In the genomic region with DNA sequence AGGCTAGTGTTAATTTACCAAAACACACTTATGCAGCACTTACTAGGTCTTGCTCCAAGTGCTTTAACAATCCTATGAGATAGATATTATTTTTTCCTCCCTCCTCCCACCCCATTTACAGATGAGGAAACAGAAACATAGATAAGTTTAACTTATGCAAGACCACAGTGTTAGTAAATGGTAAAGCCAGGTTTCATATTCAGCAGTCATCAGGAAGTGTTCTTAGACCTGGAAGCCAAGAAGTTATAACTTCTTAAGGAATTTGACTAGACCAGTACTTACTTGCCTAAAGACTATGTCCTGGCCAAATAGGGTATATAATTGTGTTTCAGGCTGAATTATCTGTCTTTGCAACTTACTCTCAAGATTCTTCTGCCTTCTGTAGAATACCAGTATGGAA, we compare ENCODE assay signal across 9 cellular contexts. TPM values are rescaled to one million over a fixed set of nuclear protein-coding genes. Genes with fewer than 3 reads are reported as not detected.
DNase-seq lines count a peak whose midpoint lies in the region; ATAC-seq, FAIRE-seq and TF ChIP-seq lines count a peak whose summit lies in the region.
"Had no signal": no experiment of that assay in that cellular context is flagged by ENCODE, and none has a peak within 500 bp of the region (broad histone marks: within the 10 kb centered on the region; RNA-seq: fewer than 3 reads in every experiment).

No MANE protein-coding gene starts in this region.

- CTCF ChIA-PET in T-cell (lab: Charles Lee), result no interaction called here

- H3K4me3 ChIP-seq in mesendoderm (ENCODE audit: low read length), result no peak overlapping the region
- H3K4me3 ChIP-seq: hepatocyte had no signal

- H3K4me1 ChIP-seq in mesendoderm (ENCODE audit: control insufficient read depth, low read depth, low read length), result no peaks in the 10 kb centered on the region

- H3K9ac ChIP-seq in mesendoderm (ENCODE audit: low read length), result no peak overlapping the region

- no peak overlapping the region for H3K4me2 ChIP-seq in mesendoderm (ENCODE audit: low read length)
- H3K4me2 ChIP-seq: hepatocyte had no signal

- no peaks in the 10 kb centered on the region for H3K27me3 Mint-ChIP-seq in T-helper 1 cell treated with Interleukin-12 subunit alpha and Interleukin-12 subunit beta and Interleukin-4 antibody, amounts not matched to agents 30 μg/mL and 1 μg/mL, for 36 hours (ENCODE audit: low read depth)
- no peaks in the 10 kb centered on the region for H3K27me3 Mint-ChIP-seq in T-cell

- no peak overlapping the region for H3K23ac ChIP-seq in mesendoderm (ENCODE audit: low read length)

- no peak overlapping the region for H3K18ac ChIP-seq in mesendoderm (ENCODE audit: low read length)

- H3K9me3 Mint-ChIP-seq in T-helper 1 cell treated with Interleukin-12 subunit alpha and Interleukin-12 subunit beta and Interleukin-4 antibody, amounts not matched to agents 30 μg/mL and 1 μg/mL, for 36 hours, result no peaks in the 10 kb centered on the region
- H3K9me3 Mint-ChIP-seq in T-cell, result no peaks in the 10 kb centered on the region

- peaks cover 5% of the 10 kb centered on the region for H3K79me1 ChIP-seq in mesendoderm (ENCODE audit: low read length)

- peaks cover 10% of the 10 kb centered on the region for H3K36me3 Mint-ChIP-seq in T-helper 1 cell treated with Interleukin-12 subunit alpha and Interleukin-12 subunit beta and Interleukin-4 antibody, amounts not matched to agents 30 μg/mL and 1 μg/mL, for 36 hours (ENCODE audit: low read depth)
- H3K36me3 Mint-ChIP-seq in T-cell, result peaks cover 6% of the 10 kb centered on the region

- no peaks in the 10 kb centered on the region for H3K36me3 ChIP-seq in mesendoderm (ENCODE audit: control insufficient read depth, insufficient read depth, low read length)

- H3K27ac ChIP-seq in mesendoderm (ENCODE audit: low read depth, low read length), result no peak overlapping the region
- H3K27ac ChIP-seq: hepatocyte had no signal

- no peak overlapping the region for H2BK15ac ChIP-seq in mesendoderm (replicated peaks; ENCODE audit: low read depth)

- intact Hi-C loops in left colon (cut with DNase I, micrococcal nuclease), result no loop called here

- no peak overlapping the region for H3K4ac ChIP-seq in mesendoderm (ENCODE audit: low read depth, low read length)

- ATAC-seq in GM19025 (IDR thresholded peaks at IDR 0.05; ENCODE audit: low read depth, unreplicated experiment) (peak; percentile 37), HG02885 (IDR thresholded peaks at IDR 0.05; ENCODE audit: poor library complexity, unreplicated experiment) (peak; percentile 49), left colon (peak; percentile 71), T-cell (replicated peaks in 1 of 4) (no peak)

- H3K27ac Mint-ChIP-seq in T-helper 1 cell treated with Interleukin-12 subunit alpha and Interleukin-12 subunit beta and Interleukin-4 antibody, amounts not matched to agents 30 μg/mL and 1 μg/mL, for 36 hours, result peak overlapping the region; percentile 75
- peak overlapping the region in 1 of 2 donors; percentile 6 for H3K27ac Mint-ChIP-seq in T-cell

- no peak for FAIRE-seq in D721Med (lab: Jason Lieb, UNC)

- DNase-seq in left colon, result no peak
- no peak for DNase-seq in D721Med (ENCODE audit: insufficient read length, low spot score)
- DNase-seq in mesendoderm, result no peak
- DNase-seq in T-cell, result no peak
- no peak for DNase-seq in NCI-H446 (lab: John Stamatoyannopoulos, UW)

- peak overlapping the region; percentile 48 for H3K4me3 Mint-ChIP-seq in T-helper 1 cell treated with Interleukin-12 subunit alpha and Interleukin-12 subunit beta and Interleukin-4 antibody, amounts not matched to agents 30 μg/mL and 1 μg/mL, for 36 hours
- H3K4me3 Mint-ChIP-seq in T-cell, result no peak overlapping the region

- no peak overlapping the region for H3K56ac ChIP-seq in mesendoderm (ENCODE audit: low read length)

- no peak overlapping the region for H4K8ac ChIP-seq in mesendoderm (ENCODE audit: low read depth, low read length)

- no peak overlapping the region for H2BK5ac ChIP-seq in mesendoderm (ENCODE audit: low read length)

- no peak overlapping the region for H2BK120ac ChIP-seq in mesendoderm (ENCODE audit: low read depth, low read length)

- peaks cover 77% of the 10 kb centered on the region for H3K79me2 ChIP-seq in mesendoderm (ENCODE audit: control insufficient read depth, insufficient read depth, low read length)

- no peak for TF ChIP-seq CTCF in D721Med (IDR thresholded peaks at IDR 0.05; ENCODE audit: insufficient read depth, missing control alignments)

- no peaks in the 10 kb centered on the region for H3K27me3 ChIP-seq in mesendoderm (ENCODE audit: insufficient read depth, low read length, poor library complexity)
- H3K27me3 ChIP-seq: hepatocyte had no signal

- no peak overlapping the region for H2AK5ac ChIP-seq in mesendoderm (ENCODE audit: low read length)

- POLR2A ChIA-PET in T-cell (lab: Charles Lee), result no interaction called here

- no peak overlapping the region for H4K5ac ChIP-seq in mesendoderm (ENCODE audit: low read length)

- peaks cover 57% of the 10 kb centered on the region for H3K4me1 Mint-ChIP-seq in T-helper 1 cell treated with Interleukin-12 subunit alpha and Interleukin-12 subunit beta and Interleukin-4 antibody, amounts not matched to agents 30 μg/mL and 1 μg/mL, for 36 hours (ENCODE audit: low read depth)
- peaks cover 67 to 73% (median 72%) of the 10 kb centered on the region in 3 donors for H3K4me1 Mint-ChIP-seq in T-cell

RNA-seq across cellular contexts. Expression of gene ABHD17B, which starts 15.9 kb away (rescaled TPM):
- total RNA-seq in left colon, result 10 to 100 TPM; 28.1 to 33.2 TPM
- polyA plus RNA-seq in mesendoderm (2013, experiment 1 of 2), result 52.9 TPM
- polyA plus RNA-seq in mesendoderm (2013, experiment 2 of 2), result 53.1 TPM
- 10 to 100 TPM; 16.0 to 23.7 (median 19.7) TPM for total RNA-seq in T-cell

RNA-seq across cellular contexts. Expression of gene C9orf85, which starts 16.3 kb away (rescaled TPM):
- total RNA-seq in left colon, result 10 to 100 TPM; 13.5 to 16.9 TPM
- polyA plus RNA-seq in mesendoderm (2013, experiment 1 of 2), result 20.8 TPM
- 20.0 TPM for polyA plus RNA-seq in mesendoderm (2013, experiment 2 of 2)
- total RNA-seq in T-cell, result 1 to 10 TPM; 6.1 to 10.0 (median 7.6) TPM

Comparison
In these comparisons a context has a peak if more than half of its experiments do, and no peak if none do; other contexts are left out.
1. ATAC-seq: peak in GM19025 (single experiment), HG02885 (single experiment) and left colon (single experiment); none in T-cell (0 of 4).